17 cellular contexts compared by ENCODE assay signal in the genomic region with DNA sequence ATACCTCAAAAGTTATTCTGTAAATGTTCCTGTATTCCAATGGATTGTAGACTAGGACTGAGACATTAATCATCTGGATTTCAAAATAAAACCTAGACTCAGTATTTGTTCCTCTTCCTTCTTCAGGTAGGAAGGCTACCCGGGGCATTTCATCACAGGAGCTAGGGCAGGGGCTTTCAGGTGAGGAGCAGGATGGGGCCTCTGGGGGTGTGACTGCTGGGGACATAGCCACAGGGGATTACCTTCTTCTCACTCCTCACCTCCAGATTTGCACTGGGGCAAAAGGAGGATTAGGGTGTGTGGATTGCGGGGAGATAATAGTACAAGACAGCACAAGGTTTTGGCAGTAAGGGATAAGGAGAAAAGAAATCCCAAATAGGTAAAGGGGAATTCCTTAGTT.
"Had no signal": no experiment of that assay in that cellular context is flagged by ENCODE, and none has a peak within 500 bp of the region (broad histone marks: within the 10 kb centered on the region; RNA-seq: fewer than 3 reads in every experiment).

No MANE protein-coding gene starts in this region.

- H3K4me3 ChIP-seq: breast epithelium, colonic mucosa, heart right ventricle, neural progenitor cell, pancreas, testis had no signal

- H3K36me3 ChIP-seq: breast epithelium had no signal

- H3K4me1 ChIP-seq: breast epithelium, colonic mucosa, heart right ventricle, pancreas had no signal

- H3K4me3 Mint-ChIP-seq: activated naive CD8-positive, alpha-beta T cell; neural progenitor cell; stimulated activated naive CD8-positive, alpha-beta T cell treated with anti-CD3 and anti-CD28 coated beads, Interleukin-15, Interleukin-2, amounts not matched to agents 100 ng/mL and 50 ng/mL, for 24 hours; T-helper 2 cell treated with Interferon-gamma antibody and Interleukin-4, amounts not matched to agents 5 μg/mL and 100 μg/mL, for 36 hours had no signal

- H3K4me1 Mint-ChIP-seq: neural progenitor cell had no signal

- H3K27me3 ChIP-seq: breast epithelium, colonic mucosa, heart right ventricle, neural progenitor cell, pancreas, testis had no signal

- ATAC-seq: heart right ventricle, left lobe of liver, pancreas had no signal

- H3K27ac Mint-ChIP-seq: activated naive CD8-positive, alpha-beta T cell; neural progenitor cell; T-helper 2 cell treated with Interferon-gamma antibody and Interleukin-4, amounts not matched to agents 5 μg/mL and 100 μg/mL, for 36 hours had no signal

- H3K27ac ChIP-seq: breast epithelium, colonic mucosa, heart right ventricle, neural progenitor cell, pancreas, testis had no signal

- H3K9me3 Mint-ChIP-seq: neural progenitor cell; stimulated activated naive CD8-positive, alpha-beta T cell treated with anti-CD3 and anti-CD28 coated beads, Interleukin-15, Interleukin-2, amounts not matched to agents 100 ng/mL and 50 ng/mL, for 24 hours; T-helper 2 cell treated with Interferon-gamma antibody and Interleukin-4, amounts not matched to agents 5 μg/mL and 100 μg/mL, for 36 hours had no signal

- DNase-seq: activated CD4-positive, alpha-beta T cell treated with anti-CD3 and anti-CD28 coated beads for 48 hours; activated CD8-positive, alpha-beta memory T cell treated with anti-CD3 and anti-CD28 coated beads for 24 hours; activated gamma-delta T cell; colonic mucosa; effector CD4-positive, alpha-beta T cell; heart right ventricle; islet precursor cell; mesenchymal stem cell; pancreas; stimulated activated CD4-positive, alpha-beta T cell treated with anti-CD3 and anti-CD28 coated beads, Interleukin-2, amount 100 ng/mL, for 48 hours; testis had no signal

- H3K27me3 Mint-ChIP-seq: activated naive CD8-positive, alpha-beta T cell; stimulated activated naive CD8-positive, alpha-beta T cell treated with anti-CD3 and anti-CD28 coated beads, Interleukin-15, Interleukin-2, amounts not matched to agents 100 ng/mL and 50 ng/mL, for 24 hours had no signal

- H3K9me3 ChIP-seq: breast epithelium, colonic mucosa, heart right ventricle, pancreas, testis had no signal
